Comparison of ENCODE assay signal across 1 cellular context in the genomic region with DNA sequence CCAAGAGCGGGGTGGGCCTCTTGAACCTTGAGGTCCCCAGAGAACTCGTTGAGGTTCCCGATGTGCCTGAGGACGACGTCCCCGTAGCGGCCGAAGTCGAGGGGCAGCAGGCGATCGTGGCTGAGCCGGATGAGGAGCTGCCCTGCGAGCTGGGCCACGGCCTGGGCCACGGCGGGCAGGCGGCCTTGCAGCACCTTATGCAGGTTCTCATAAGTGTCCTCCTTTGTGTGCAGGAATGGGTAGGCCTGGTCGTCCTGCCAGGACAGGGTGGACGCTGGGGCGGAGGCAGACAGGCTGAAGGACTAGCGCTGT.
TF ChIP-seq lines count a peak whose summit lies in the region.

No MANE protein-coding gene starts in this region.

TF ChIP-seq in K562, 482 proteins besides CTCF, POLR2A, EP300 and RAD21:
- TF ChIP-seq, protein P1, sequence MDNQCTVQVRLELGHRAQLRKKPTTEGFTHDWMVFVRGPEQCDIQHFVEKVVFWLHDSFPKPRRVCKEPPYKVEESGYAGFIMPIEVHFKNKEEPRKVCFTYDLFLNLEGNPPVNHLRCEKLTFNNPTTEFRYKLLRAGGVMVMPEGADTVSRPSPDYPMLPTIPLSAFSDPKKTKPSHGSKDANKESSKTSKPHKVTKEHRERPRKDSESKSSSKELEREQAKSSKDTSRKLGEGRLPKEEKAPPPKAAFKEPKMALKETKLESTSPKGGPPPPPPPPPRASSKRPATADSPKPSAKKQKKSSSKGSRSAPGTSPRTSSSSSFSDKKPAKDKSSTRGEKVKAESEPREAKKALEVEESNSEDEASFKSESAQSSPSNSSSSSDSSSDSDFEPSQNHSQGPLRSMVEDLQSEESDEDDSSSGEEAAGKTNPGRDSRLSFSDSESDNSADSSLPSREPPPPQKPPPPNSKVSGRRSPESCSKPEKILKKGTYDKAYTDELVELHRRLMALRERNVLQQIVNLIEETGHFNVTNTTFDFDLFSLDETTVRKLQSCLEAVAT (IDR thresholded peaks at IDR 0.05) = peak in 1 of 2 experiments; percentile 86; a peak in 2 of 4 replicates
- TF ChIP-seq TCF7 (IDR thresholded peaks at IDR 0.05; ENCODE audit: borderline replicate concordance) (no peak), HMGN3 (IDR thresholded peaks at IDR 0.05; ENCODE audit: borderline replicate concordance, extremely low read depth, insufficient read length, low read depth, low read length) (peak; percentile 6), RBFOX2 (IDR thresholded peaks at IDR 0.05; ENCODE audit: low read depth, low read length) (peak; percentile 15), ZNF165 (CRISPR knock-in tag; IDR thresholded peaks at IDR 0.05; ENCODE audit: borderline replicate concordance) (no peak), RAD51 (IDR thresholded peaks at IDR 0.05; ENCODE audit: borderline replicate concordance, low read depth) (no peak), ZNF146 (CRISPR knock-in tag; IDR thresholded peaks at IDR 0.05; ENCODE audit: unreplicated experiment) (peak; percentile 1), POLR2G (IDR thresholded peaks at IDR 0.05; ENCODE audit: low read depth, low read length) (peak; percentile 57)
- TF ChIP-seq, protein P2, sequence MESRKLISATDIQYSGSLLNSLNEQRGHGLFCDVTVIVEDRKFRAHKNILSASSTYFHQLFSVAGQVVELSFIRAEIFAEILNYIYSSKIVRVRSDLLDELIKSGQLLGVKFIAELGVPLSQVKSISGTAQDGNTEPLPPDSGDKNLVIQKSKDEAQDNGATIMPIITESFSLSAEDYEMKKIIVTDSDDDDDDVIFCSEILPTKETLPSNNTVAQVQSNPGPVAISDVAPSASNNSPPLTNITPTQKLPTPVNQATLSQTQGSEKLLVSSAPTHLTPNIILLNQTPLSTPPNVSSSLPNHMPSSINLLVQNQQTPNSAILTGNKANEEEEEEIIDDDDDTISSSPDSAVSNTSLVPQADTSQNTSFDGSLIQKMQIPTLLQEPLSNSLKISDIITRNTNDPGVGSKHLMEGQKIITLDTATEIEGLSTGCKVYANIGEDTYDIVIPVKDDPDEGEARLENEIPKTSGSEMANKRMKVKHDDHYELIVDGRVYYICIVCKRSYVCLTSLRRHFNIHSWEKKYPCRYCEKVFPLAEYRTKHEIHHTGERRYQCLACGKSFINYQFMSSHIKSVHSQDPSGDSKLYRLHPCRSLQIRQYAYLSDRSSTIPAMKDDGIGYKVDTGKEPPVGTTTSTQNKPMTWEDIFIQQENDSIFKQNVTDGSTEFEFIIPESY (CRISPR knock-in tag; IDR thresholded peaks at IDR 0.05) = peak; percentile 55; the same call in 1 of the 2 replicates
- TF ChIP-seq, protein P3, sequence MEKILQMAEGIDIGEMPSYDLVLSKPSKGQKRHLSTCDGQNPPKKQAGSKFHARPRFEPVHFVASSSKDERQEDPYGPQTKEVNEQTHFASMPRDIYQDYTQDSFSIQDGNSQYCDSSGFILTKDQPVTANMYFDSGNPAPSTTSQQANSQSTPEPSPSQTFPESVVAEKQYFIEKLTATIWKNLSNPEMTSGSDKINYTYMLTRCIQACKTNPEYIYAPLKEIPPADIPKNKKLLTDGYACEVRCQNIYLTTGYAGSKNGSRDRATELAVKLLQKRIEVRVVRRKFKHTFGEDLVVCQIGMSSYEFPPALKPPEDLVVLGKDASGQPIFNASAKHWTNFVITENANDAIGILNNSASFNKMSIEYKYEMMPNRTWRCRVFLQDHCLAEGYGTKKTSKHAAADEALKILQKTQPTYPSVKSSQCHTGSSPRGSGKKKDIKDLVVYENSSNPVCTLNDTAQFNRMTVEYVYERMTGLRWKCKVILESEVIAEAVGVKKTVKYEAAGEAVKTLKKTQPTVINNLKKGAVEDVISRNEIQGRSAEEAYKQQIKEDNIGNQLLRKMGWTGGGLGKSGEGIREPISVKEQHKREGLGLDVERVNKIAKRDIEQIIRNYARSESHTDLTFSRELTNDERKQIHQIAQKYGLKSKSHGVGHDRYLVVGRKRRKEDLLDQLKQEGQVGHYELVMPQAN (IDR thresholded peaks at IDR 0.05; ENCODE audit: borderline replicate concordance) = no peak
- TF ChIP-seq, protein P4, sequence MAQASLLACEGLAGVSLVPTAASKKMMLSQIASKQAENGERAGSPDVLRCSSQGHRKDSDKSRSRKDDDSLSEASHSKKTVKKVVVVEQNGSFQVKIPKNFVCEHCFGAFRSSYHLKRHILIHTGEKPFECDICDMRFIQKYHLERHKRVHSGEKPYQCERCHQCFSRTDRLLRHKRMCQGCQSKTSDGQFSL (CRISPR knock-in tag; IDR thresholded peaks at IDR 0.05) = peak; percentile 35; the same call in 1 of the 2 replicates
- TF ChIP-seq, protein P4 (tag; IDR thresholded peaks at IDR 0.05) = no peak
